Comparison of ENCODE assay signal across 1 cellular context in the genomic region with DNA sequence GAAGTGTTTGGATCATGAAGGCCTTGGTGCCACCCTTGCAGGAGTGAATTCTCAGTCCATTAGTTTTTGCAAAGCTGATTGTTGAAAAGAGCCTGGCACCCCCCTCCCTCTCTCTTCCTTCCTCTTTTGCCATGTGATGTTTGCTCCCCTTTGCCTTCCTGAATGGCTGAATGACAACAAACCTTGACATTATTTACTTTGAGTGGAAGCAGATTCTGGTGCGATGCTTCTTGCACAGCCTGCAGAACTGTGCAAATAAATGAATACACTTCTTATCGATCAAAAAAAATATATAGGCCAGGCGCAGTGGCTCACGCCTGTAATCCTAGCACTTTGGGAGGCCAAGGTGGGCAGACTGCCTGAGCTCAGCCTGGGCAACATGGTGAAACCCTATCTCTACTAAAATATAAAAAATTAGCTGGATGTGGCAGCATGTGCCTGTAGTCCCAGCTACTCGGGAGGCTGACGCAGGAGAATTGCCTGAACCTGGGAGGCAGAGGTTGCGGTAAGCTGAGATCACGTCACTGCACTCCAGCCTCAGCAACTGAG.
TF ChIP-seq lines count a peak whose summit lies in the region.

No MANE protein-coding gene starts in this region.

TF ChIP-seq in HepG2, 621 proteins besides CTCF, POLR2A, EP300 and RAD21 (continued from another document and continues in another):
- TF ChIP-seq, protein P1, sequence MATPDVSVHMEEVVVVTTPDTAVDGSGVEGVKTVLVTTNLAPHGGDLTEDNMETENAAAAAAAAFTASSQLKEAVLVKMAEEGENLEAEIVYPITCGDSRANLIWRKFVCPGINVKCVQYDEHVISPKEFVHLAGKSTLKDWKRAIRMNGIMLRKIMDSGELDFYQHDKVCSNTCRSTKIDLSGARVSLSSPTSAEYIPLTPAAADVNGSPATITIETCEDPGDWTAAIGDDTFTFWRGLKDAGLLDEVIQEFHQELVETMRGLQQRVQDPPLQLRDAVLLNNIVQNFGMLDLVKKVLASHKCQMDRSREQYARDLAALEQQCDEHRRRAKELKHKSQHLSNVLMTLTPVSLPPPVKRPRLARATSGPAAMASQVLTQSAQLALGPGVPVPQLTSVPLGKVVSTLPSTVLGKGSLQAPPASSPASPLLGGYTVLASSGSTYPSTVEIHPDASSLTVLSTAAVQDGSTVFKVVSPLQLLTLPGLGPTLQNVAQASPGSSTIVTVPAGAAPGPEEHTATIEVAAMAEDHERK (CRISPR knock-in tag; IDR thresholded peaks at IDR 0.05; ENCODE audit: low read depth): no peak
- TF ChIP-seq TARDBP (CRISPR knock-in tag; IDR thresholded peaks at IDR 0.05) (peak; percentile 82), TAF1 (CRISPR knock-in tag; IDR thresholded peaks at IDR 0.05) (peak; percentile 28; the same call in 1 of the 2 replicates), EHMT2 (IDR thresholded peaks at IDR 0.05; ENCODE audit: borderline replicate concordance, low read depth, low read length) (no peak), RAD51 (IDR thresholded peaks at IDR 0.05; ENCODE audit: borderline replicate concordance) (no peak), GABPB1 (CRISPR knock-in tag; IDR thresholded peaks at IDR 0.05) (0 out of 2 replicates have a peak, but pooled peaks have one; percentile 29), NRL (CRISPR knock-in tag; IDR thresholded peaks at IDR 0.05; ENCODE audit: borderline replicate concordance) (no peak), NFYB (CRISPR knock-in tag; IDR thresholded peaks at IDR 0.05) (no peak), KAT7 (CRISPR knock-in tag; IDR thresholded peaks at IDR 0.05; ENCODE audit: borderline replicate concordance) (0 out of 2 replicates have a peak, but pooled peaks have one; percentile 56), ZNF383 (CRISPR knock-in tag; IDR thresholded peaks at IDR 0.05; ENCODE audit: borderline replicate concordance) (no peak), ATF7-NPFF (CRISPR knock-in tag; IDR thresholded peaks at IDR 0.05; ENCODE audit: low read depth) (no peak), ZSCAN22 (CRISPR knock-in tag; IDR thresholded peaks at IDR 0.05) (no peak), ELF4 (CRISPR knock-in tag; IDR thresholded peaks at IDR 0.05; ENCODE audit: borderline replicate concordance) (no peak; the same call in 1 of the 2 replicates), FOXM1 (CRISPR knock-in tag; IDR thresholded peaks at IDR 0.05) (no peak), SIN3B (IDR thresholded peaks at IDR 0.05; ENCODE audit: low read length) (no peak), ZMYM3 (CRISPR knock-in tag; IDR thresholded peaks at IDR 0.05) (peak; percentile 66; the same call in 1 of the 2 replicates), HDAC2 (CRISPR knock-in tag; IDR thresholded peaks at IDR 0.05) (peak; percentile 91), ZSCAN25 (CRISPR knock-in tag; IDR thresholded peaks at IDR 0.05) (0 out of 2 replicates have a peak, but pooled peaks have one; percentile 21), POLR2AphosphoS2 (IDR thresholded peaks at IDR 0.05; ENCODE audit: low read depth, low read length) (no peak), ADNP (CRISPR knock-in tag; IDR thresholded peaks at IDR 0.05) (no peak), ZNF562 (CRISPR knock-in tag; IDR thresholded peaks at IDR 0.05; ENCODE audit: borderline replicate concordance) (no peak), JDP2 (CRISPR knock-in tag; IDR thresholded peaks at IDR 0.05; ENCODE audit: borderline replicate concordance) (no peak), GABPA (IDR thresholded peaks at IDR 0.05; ENCODE audit: low read depth, low read length) (no peak), GABPA (CRISPR knock-in tag; IDR thresholded peaks at IDR 0.05; ENCODE audit: low read depth) (peak; percentile 61), ZNF790 (CRISPR knock-in tag; IDR thresholded peaks at IDR 0.05; ENCODE audit: borderline replicate concordance) (no peak), MED13 (CRISPR knock-in tag; IDR thresholded peaks at IDR 0.05) (no peak), TMF1 (CRISPR knock-in tag; IDR thresholded peaks at IDR 0.05; ENCODE audit: low read depth) (no peak), SIX1 (CRISPR knock-in tag; IDR thresholded peaks at IDR 0.05; ENCODE audit: borderline replicate concordance) (peak; percentile 47; the same call in 1 of the 2 replicates), DPF2 (CRISPR knock-in tag; IDR thresholded peaks at IDR 0.05; ENCODE audit: borderline replicate concordance, low read depth) (peak; percentile 73; the same call in 1 of the 2 replicates), MZF1 (CRISPR knock-in tag; IDR thresholded peaks at IDR 0.05; ENCODE audit: borderline replicate concordance) (no peak), ZNF720 (CRISPR knock-in tag; IDR thresholded peaks at IDR 0.05) (no peak), ZNF792 (CRISPR knock-in tag; IDR thresholded peaks at IDR 0.05) (peak; percentile 76; the same call in 1 of the 2 replicates), SAP130 (CRISPR knock-in tag; IDR thresholded peaks at IDR 0.05; ENCODE audit: low read depth) (peak; percentile 94)
- TF ChIP-seq, protein P2, sequence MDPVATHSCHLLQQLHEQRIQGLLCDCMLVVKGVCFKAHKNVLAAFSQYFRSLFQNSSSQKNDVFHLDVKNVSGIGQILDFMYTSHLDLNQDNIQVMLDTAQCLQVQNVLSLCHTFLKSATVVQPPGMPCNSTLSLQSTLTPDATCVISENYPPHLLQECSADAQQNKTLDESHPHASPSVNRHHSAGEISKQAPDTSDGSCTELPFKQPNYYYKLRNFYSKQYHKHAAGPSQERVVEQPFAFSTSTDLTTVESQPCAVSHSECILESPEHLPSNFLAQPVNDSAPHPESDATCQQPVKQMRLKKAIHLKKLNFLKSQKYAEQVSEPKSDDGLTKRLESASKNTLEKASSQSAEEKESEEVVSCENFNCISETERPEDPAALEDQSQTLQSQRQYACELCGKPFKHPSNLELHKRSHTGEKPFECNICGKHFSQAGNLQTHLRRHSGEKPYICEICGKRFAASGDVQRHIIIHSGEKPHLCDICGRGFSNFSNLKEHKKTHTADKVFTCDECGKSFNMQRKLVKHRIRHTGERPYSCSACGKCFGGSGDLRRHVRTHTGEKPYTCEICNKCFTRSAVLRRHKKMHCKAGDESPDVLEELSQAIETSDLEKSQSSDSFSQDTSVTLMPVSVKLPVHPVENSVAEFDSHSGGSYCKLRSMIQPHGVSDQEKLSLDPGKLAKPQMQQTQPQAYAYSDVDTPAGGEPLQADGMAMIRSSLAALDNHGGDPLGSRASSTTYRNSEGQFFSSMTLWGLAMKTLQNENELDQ (CRISPR knock-in tag; IDR thresholded peaks at IDR 0.05; ENCODE audit: borderline replicate concordance): no peak
- TF ChIP-seq, protein P3, sequence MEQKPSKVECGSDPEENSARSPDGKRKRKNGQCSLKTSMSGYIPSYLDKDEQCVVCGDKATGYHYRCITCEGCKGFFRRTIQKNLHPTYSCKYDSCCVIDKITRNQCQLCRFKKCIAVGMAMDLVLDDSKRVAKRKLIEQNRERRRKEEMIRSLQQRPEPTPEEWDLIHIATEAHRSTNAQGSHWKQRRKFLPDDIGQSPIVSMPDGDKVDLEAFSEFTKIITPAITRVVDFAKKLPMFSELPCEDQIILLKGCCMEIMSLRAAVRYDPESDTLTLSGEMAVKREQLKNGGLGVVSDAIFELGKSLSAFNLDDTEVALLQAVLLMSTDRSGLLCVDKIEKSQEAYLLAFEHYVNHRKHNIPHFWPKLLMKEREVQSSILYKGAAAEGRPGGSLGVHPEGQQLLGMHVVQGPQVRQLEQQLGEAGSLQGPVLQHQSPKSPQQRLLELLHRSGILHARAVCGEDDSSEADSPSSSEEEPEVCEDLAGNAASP (CRISPR knock-in tag; IDR thresholded peaks at IDR 0.05; ENCODE audit: borderline replicate concordance): peak; percentile 61
- TF ChIP-seq, protein P4, sequence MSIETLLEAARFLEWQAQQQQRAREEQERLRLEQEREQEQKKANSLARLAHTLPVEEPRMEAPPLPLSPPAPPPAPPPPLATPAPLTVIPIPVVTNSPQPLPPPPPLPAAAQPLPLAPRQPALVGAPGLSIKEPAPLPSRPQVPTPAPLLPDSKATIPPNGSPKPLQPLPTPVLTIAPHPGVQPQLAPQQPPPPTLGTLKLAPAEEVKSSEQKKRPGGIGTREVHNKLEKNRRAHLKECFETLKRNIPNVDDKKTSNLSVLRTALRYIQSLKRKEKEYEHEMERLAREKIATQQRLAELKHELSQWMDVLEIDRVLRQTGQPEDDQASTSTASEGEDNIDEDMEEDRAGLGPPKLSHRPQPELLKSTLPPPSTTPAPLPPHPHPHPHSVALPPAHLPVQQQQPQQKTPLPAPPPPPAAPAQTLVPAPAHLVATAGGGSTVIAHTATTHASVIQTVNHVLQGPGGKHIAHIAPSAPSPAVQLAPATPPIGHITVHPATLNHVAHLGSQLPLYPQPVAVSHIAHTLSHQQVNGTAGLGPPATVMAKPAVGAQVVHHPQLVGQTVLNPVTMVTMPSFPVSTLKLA (IDR thresholded peaks at IDR 0.05): peak; percentile 24
- TF ChIP-seq, protein P5, sequence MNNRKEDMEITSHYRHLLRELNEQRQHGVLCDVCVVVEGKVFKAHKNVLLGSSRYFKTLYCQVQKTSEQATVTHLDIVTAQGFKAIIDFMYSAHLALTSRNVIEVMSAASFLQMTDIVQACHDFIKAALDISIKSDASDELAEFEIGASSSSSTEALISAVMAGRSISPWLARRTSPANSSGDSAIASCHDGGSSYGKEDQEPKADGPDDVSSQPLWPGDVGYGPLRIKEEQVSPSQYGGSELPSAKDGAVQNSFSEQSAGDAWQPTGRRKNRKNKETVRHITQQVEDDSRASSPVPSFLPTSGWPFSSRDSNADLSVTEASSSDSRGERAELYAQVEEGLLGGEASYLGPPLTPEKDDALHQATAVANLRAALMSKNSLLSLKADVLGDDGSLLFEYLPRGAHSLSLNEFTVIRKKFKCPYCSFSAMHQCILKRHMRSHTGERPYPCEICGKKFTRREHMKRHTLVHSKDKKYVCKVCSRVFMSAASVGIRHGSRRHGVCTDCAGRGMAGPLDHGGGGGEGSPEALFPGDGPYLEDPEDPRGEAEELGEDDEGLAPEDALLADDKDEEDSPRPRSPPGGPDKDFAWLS (CRISPR knock-in tag; IDR thresholded peaks at IDR 0.05; ENCODE audit: borderline replicate concordance): no peak
- TF ChIP-seq, protein P6, sequence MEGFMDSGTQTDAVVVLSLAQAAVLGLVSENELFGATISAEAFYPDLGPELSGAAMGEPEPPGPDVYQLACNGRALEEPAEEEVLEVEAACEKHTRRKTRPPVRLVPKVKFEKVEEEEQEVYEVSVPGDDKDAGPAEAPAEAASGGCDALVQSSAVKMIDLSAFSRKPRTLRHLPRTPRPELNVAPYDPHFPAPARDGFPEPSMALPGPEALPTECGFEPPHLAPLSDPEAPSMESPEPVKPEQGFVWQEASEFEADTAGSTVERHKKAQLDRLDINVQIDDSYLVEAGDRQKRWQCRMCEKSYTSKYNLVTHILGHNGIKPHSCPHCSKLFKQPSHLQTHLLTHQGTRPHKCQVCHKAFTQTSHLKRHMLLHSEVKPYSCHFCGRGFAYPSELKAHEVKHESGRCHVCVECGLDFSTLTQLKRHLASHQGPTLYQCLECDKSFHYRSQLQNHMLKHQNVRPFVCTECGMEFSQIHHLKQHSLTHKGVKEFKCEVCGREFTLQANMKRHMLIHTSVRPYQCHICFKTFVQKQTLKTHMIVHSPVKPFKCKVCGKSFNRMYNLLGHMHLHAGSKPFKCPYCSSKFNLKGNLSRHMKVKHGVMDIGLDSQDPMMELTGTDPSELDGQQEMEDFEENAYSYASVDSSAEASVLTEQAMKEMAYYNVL (CRISPR knock-in tag; IDR thresholded peaks at IDR 0.05; ENCODE audit: borderline replicate concordance): peak; percentile 69; the same call in 1 of the 2 replicates
- TF ChIP-seq, protein P7, sequence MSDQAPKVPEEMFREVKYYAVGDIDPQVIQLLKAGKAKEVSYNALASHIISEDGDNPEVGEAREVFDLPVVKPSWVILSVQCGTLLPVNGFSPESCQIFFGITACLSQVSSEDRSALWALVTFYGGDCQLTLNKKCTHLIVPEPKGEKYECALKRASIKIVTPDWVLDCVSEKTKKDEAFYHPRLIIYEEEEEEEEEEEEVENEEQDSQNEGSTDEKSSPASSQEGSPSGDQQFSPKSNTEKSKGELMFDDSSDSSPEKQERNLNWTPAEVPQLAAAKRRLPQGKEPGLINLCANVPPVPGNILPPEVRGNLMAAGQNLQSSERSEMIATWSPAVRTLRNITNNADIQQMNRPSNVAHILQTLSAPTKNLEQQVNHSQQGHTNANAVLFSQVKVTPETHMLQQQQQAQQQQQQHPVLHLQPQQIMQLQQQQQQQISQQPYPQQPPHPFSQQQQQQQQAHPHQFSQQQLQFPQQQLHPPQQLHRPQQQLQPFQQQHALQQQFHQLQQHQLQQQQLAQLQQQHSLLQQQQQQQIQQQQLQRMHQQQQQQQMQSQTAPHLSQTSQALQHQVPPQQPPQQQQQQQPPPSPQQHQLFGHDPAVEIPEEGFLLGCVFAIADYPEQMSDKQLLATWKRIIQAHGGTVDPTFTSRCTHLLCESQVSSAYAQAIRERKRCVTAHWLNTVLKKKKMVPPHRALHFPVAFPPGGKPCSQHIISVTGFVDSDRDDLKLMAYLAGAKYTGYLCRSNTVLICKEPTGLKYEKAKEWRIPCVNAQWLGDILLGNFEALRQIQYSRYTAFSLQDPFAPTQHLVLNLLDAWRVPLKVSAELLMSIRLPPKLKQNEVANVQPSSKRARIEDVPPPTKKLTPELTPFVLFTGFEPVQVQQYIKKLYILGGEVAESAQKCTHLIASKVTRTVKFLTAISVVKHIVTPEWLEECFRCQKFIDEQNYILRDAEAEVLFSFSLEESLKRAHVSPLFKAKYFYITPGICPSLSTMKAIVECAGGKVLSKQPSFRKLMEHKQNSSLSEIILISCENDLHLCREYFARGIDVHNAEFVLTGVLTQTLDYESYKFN (CRISPR knock-in tag; conservative IDR thresholded peaks at IDR 0.05): peak; percentile 95
- TF ChIP-seq, protein P8, sequence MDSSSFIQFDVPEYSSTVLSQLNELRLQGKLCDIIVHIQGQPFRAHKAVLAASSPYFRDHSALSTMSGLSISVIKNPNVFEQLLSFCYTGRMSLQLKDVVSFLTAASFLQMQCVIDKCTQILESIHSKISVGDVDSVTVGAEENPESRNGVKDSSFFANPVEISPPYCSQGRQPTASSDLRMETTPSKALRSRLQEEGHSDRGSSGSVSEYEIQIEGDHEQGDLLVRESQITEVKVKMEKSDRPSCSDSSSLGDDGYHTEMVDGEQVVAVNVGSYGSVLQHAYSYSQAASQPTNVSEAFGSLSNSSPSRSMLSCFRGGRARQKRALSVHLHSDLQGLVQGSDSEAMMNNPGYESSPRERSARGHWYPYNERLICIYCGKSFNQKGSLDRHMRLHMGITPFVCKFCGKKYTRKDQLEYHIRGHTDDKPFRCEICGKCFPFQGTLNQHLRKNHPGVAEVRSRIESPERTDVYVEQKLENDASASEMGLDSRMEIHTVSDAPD (CRISPR knock-in tag; IDR thresholded peaks at IDR 0.05): no peak
- TF ChIP-seq, protein P9, sequence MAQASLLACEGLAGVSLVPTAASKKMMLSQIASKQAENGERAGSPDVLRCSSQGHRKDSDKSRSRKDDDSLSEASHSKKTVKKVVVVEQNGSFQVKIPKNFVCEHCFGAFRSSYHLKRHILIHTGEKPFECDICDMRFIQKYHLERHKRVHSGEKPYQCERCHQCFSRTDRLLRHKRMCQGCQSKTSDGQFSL (CRISPR knock-in tag; IDR thresholded peaks at IDR 0.05): 0 out of 2 replicates have a peak, but pooled peaks have one; percentile 20
- TF ChIP-seq, protein P10, sequence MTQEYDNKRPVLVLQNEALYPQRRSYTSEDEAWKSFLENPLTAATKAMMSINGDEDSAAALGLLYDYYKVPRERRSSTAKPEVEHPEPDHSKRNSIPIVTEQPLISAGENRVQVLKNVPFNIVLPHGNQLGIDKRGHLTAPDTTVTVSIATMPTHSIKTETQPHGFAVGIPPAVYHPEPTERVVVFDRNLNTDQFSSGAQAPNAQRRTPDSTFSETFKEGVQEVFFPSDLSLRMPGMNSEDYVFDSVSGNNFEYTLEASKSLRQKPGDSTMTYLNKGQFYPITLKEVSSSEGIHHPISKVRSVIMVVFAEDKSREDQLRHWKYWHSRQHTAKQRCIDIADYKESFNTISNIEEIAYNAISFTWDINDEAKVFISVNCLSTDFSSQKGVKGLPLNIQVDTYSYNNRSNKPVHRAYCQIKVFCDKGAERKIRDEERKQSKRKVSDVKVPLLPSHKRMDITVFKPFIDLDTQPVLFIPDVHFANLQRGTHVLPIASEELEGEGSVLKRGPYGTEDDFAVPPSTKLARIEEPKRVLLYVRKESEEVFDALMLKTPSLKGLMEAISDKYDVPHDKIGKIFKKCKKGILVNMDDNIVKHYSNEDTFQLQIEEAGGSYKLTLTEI (CRISPR knock-in tag; conservative IDR thresholded peaks at IDR 0.05): no peak
